ENCODE assay signal across 1 cellular context in genomic region chr1:25773441-25774125, GRCh38.
TF ChIP-seq lines count a peak whose summit lies in the region.

No MANE protein-coding gene starts in this region.

TF ChIP-seq in IMR-90, 13 proteins besides CTCF, POLR2A, EP300 and RAD21 (continued from another document):
- TF ChIP-seq MXI1 (IDR thresholded peaks at IDR 0.05; ENCODE audit: borderline replicate concordance, low read depth, low read length): no peak
- no peak for TF ChIP-seq RFX5 (IDR thresholded peaks at IDR 0.05; ENCODE audit: low read depth, low read length)
- TF ChIP-seq SMC3 (IDR thresholded peaks at IDR 0.05; ENCODE audit: low read depth, low read length): no peak
- no peak for TF ChIP-seq CHD1 (IDR thresholded peaks at IDR 0.05; ENCODE audit: low read depth, low read length)
